Comparison of ENCODE assay signal across 8 cellular contexts in genomic region chr14:24241829-24242443, GRCh38. TPM values are rescaled to one million over a fixed set of nuclear protein-coding genes. Genes with fewer than 3 reads are reported as not detected.
A peak's percentile ranks its signal among the peaks of the same experiment; 100 is the strongest.
DNase-seq lines count a peak whose midpoint lies in the region; ATAC-seq and TF ChIP-seq lines count a peak whose summit lies in the region.

No MANE protein-coding gene starts in this region.

- TF ChIP-seq RAD21 in liver (IDR thresholded peaks at IDR 0.05), result peak in 1 of 2 donors; percentile 40

- no peaks in the 10 kb centered on the region for H3K27me3 Mint-ChIP-seq in dendritic cell treated with granulocyte-macrophage colony-stimulating factor and Interleukin-4, amounts not matched to agents 40 ng/mL and 50 ng/mL, for 4 days

- H3K27ac ChIP-seq in liver (ENCODE audit: low read depth in 1 of 2, low read length in 2 of 2), result peak overlapping the region; percentile 99 to 100

- H3K4me1 Mint-ChIP-seq in dendritic cell treated with granulocyte-macrophage colony-stimulating factor and Interleukin-4, amounts not matched to agents 40 ng/mL and 50 ng/mL, for 4 days (ENCODE audit: low read depth), result peaks cover 75% of the 10 kb centered on the region

- no peaks in the 10 kb centered on the region for H3K9me3 ChIP-seq in liver (ENCODE audit: control insufficient read depth in 4 of 4, low read length in 3 of 4)

- WGBS in liver, result 3% methylated on average over 39 of the region's 39 CpGs

- peaks cover 60% of the 10 kb centered on the region for H3K36me3 Mint-ChIP-seq in dendritic cell treated with granulocyte-macrophage colony-stimulating factor and Interleukin-4, amounts not matched to agents 40 ng/mL and 50 ng/mL, for 4 days (ENCODE audit: low read depth)

- H3K9ac ChIP-seq in liver (ENCODE audit: low read depth in 1 of 2, low read length in 2 of 2), result peak overlapping the region; percentile 89 to 93

- H3K9me3 Mint-ChIP-seq in dendritic cell treated with granulocyte-macrophage colony-stimulating factor and Interleukin-4, amounts not matched to agents 40 ng/mL and 50 ng/mL, for 4 days, result no peaks in the 10 kb centered on the region

- H3K27ac Mint-ChIP-seq in dendritic cell treated with granulocyte-macrophage colony-stimulating factor and Interleukin-4, amounts not matched to agents 40 ng/mL and 50 ng/mL, for 4 days, result peak overlapping the region; percentile 100

- H3K27me3 ChIP-seq in liver (ENCODE audit: control insufficient read depth in 4 of 4, insufficient read depth in 4 of 4, low read length in 3 of 4), result no peaks in the 10 kb centered on the region

- intact Hi-C loops in dendritic cell treated with granulocyte-macrophage colony-stimulating factor and Interleukin-4, amounts not matched to agents 40 ng/mL and 50 ng/mL, for 4 days (cut with micrococcal nuclease), result loop anchor here (1.0 to 2.0 kb wide), 4 partner anchors 10 to 189 kb away; partner anchors contain the start of genes GMPR2, MDP1, NEDD8 and RABGGTA

- ATAC-seq in GM18868 (IDR thresholded peaks at IDR 0.05; ENCODE audit: unreplicated experiment) (peak; percentile 82), HG03103 (IDR thresholded peaks at IDR 0.05; ENCODE audit: low read depth, unreplicated experiment) (peak; percentile 73)

- DNase-seq in AG09319 (ENCODE audit: extremely low read depth, low read depth) (peak; percentile 73), NCI-H446 (lab: John Stamatoyannopoulos, UW) (peak; percentile 98)
- DNase-seq in activated CD4-positive, alpha-beta T cell treated with anti-CD3 and anti-CD28 coated beads for 1 hour, result peak; percentile 91
- peak; percentile 90 to 93 for DNase-seq in stimulated activated CD4-positive, alpha-beta T cell treated with anti-CD3 and anti-CD28 coated beads, Interleukin-4, amount 100 ng/mL, for 4 hours

- H3K36me3 ChIP-seq in liver (ENCODE audit: control insufficient read depth in 4 of 4, insufficient read depth in 3 of 4, low read depth in 1 of 4, low read length in 3 of 4), result peaks cover 10 to 40% (median 34%) of the 10 kb centered on the region in 4 donors

- peak overlapping the region; percentile 60 to 91 (median 90) for H3K4me3 ChIP-seq in liver (ENCODE audit: low read depth in 1 of 3, low read length in 3 of 3)

- TF ChIP-seq CTCF in AG09319 (IDR thresholded peaks at IDR 0.05; ENCODE audit: low read depth, low read length) (peak; percentile 38), liver (IDR thresholded peaks at IDR 0.05; ENCODE audit: low read depth, low read length, missing input control) (peak; percentile 66)

- peaks cover 10 to 45% (median 27%) of the 10 kb centered on the region in 4 donors for H3K4me1 ChIP-seq in liver (ENCODE audit: control insufficient read depth in 4 of 4, insufficient read depth in 4 of 4, low read length in 3 of 4)

- peak overlapping the region; percentile 93 for H3K4me3 Mint-ChIP-seq in dendritic cell treated with granulocyte-macrophage colony-stimulating factor and Interleukin-4, amounts not matched to agents 40 ng/mL and 50 ng/mL, for 4 days

TF ChIP-seq in liver, 16 proteins besides CTCF, POLR2A, EP300 and RAD21:
- no peak for TF ChIP-seq ATF3 (IDR thresholded peaks at IDR 0.05)
- no peak for TF ChIP-seq SP1 (IDR thresholded peaks at IDR 0.05)
- TF ChIP-seq RXRA (IDR thresholded peaks at IDR 0.05), result peak in 1 of 2 donors; percentile 36
- TF ChIP-seq HNF4A (conservative IDR thresholded peaks at IDR 0.05), result no peak
- TF ChIP-seq, protein P1, sequence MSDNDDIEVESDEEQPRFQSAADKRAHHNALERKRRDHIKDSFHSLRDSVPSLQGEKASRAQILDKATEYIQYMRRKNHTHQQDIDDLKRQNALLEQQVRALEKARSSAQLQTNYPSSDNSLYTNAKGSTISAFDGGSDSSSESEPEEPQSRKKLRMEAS (IDR thresholded peaks at IDR 0.05), result no peak
- no peak for TF ChIP-seq NR2F2 (IDR thresholded peaks at IDR 0.05)
- no peak for TF ChIP-seq ZBTB33 (IDR thresholded peaks at IDR 0.05)
- no peak for TF ChIP-seq JUND (IDR thresholded peaks at IDR 0.05)
- TF ChIP-seq HNF4G (IDR thresholded peaks at IDR 0.05), result no peak
- no peak for TF ChIP-seq GABPA (IDR thresholded peaks at IDR 0.05 in 1 of 2, conservative IDR thresholded peaks at IDR 0.05 in 1 of 2)
- no peak for TF ChIP-seq TAF1 (conservative IDR thresholded peaks at IDR 0.05)
- no peak for TF ChIP-seq YY1 (IDR thresholded peaks at IDR 0.05)
- TF ChIP-seq EGR1 (IDR thresholded peaks at IDR 0.05; ENCODE audit: low read depth in 2 of 2), result no peak
- TF ChIP-seq, protein P2, sequence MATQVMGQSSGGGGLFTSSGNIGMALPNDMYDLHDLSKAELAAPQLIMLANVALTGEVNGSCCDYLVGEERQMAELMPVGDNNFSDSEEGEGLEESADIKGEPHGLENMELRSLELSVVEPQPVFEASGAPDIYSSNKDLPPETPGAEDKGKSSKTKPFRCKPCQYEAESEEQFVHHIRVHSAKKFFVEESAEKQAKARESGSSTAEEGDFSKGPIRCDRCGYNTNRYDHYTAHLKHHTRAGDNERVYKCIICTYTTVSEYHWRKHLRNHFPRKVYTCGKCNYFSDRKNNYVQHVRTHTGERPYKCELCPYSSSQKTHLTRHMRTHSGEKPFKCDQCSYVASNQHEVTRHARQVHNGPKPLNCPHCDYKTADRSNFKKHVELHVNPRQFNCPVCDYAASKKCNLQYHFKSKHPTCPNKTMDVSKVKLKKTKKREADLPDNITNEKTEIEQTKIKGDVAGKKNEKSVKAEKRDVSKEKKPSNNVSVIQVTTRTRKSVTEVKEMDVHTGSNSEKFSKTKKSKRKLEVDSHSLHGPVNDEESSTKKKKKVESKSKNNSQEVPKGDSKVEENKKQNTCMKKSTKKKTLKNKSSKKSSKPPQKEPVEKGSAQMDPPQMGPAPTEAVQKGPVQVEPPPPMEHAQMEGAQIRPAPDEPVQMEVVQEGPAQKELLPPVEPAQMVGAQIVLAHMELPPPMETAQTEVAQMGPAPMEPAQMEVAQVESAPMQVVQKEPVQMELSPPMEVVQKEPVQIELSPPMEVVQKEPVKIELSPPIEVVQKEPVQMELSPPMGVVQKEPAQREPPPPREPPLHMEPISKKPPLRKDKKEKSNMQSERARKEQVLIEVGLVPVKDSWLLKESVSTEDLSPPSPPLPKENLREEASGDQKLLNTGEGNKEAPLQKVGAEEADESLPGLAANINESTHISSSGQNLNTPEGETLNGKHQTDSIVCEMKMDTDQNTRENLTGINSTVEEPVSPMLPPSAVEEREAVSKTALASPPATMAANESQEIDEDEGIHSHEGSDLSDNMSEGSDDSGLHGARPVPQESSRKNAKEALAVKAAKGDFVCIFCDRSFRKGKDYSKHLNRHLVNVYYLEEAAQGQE (IDR thresholded peaks at IDR 0.05), result peak; percentile 16
TF ChIP-seq in liver: peak in this region for 2.

RNA-seq across cellular contexts. Expression of gene TINF2, which starts 0.5 kb away (rescaled TPM):
- 10 to 100 TPM; 23.5 to 25.1 TPM for total RNA-seq in liver
- polyA plus RNA-seq in liver, result 10 to 100 TPM; 14.4 to 24.3 TPM

RNA-seq across cellular contexts. Expression of gene GMPR2, which starts 9.2 kb away (rescaled TPM):
- 10 to 100 TPM; 28.6 to 29.8 TPM for total RNA-seq in liver
- 10 to 100 TPM; 34.9 to 42.7 TPM for polyA plus RNA-seq in liver

RNA-seq across cellular contexts. Expression of gene NEDD8, which starts 9.8 kb away (rescaled TPM):
- total RNA-seq in liver, result 10 to 100 TPM; 32.3 to 49.3 TPM
- polyA plus RNA-seq in liver, result 100 to 1,000 TPM; 107 to 136 TPM

RNA-seq across cellular contexts. Expression of gene TGM1, which starts 21.0 kb away (rescaled TPM):
- total RNA-seq in liver, result 1 to 10 TPM; 1.1 to 1.5 TPM
- under 1 TPM; 0.28 to 0.39 TPM for polyA plus RNA-seq in liver

RNA-seq across cellular contexts. Expression of gene MDP1, which starts 26.1 kb away (rescaled TPM):
- total RNA-seq in liver, result 1 to 10 TPM; 3.2 to 6.6 TPM
- 10 to 100 TPM in 1 of 2 donors, 1 to 10 TPM in 1; 7.4 to 13.4 TPM for polyA plus RNA-seq in liver

Comparison
In these comparisons a context has a peak if more than half of its experiments do, and no peak if none do; other contexts are left out.
1. Peak in every context shown above with its lines: DNase-seq, ATAC-seq, H3K4me3 ChIP-seq and H3K27ac ChIP-seq.